25 cellular contexts compared by ENCODE assay signal in the genomic region with DNA sequence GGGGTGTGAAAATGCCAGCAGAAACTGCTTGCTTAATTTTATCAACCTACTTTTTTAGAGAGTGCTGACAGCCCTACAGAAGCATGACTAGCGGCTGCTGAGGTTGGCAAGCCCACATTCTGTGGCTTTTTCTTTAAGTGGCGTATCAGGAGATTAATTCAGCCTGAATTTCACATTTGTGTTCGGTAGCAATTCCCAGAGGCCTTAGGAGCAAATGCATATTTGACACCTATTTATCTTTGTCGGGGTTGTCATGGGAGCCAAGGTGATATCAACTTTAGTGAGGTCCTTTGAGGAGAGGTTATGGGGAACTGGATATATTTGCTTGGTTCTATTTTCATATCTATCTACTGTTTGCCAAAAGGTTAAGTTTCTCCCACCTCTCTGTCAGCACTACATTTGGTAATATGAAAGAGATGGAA.
DNase-seq lines count a peak whose midpoint lies in the region; ATAC-seq, FAIRE-seq and TF ChIP-seq lines count a peak whose summit lies in the region.
"Had no signal": no experiment of that assay in that cellular context is flagged by ENCODE, and none has a peak within 500 bp of the region (broad histone marks: within the 10 kb centered on the region; RNA-seq: fewer than 3 reads in every experiment).

No MANE protein-coding gene starts in this region.

- H3K4me3 ChIP-seq in right atrium auricular region (no peak overlapping the region), astrocyte (ENCODE audit: insufficient read depth, low read depth, low read length) (no peak overlapping the region), skeletal muscle tissue (ENCODE audit: low read length in 3 of 3) (peak overlapping the region; percentile 6 to 39 (median 10))
- H3K4me3 ChIP-seq: thoracic aorta, uterus had no signal

- no peak overlapping the region for H3K27ac Mint-ChIP-seq in astrocyte (ENCODE audit: unreplicated experiment)
- no peak overlapping the region for H3K27ac Mint-ChIP-seq in activated naive CD8-positive, alpha-beta T cell treated with anti-CD3 and anti-CD28 coated beads for 36 hours
- H3K27ac Mint-ChIP-seq: CD8-positive, alpha-beta memory T cell; H9; T-helper 1 cell treated with Interleukin-12 subunit alpha and Interleukin-12 subunit beta and Interleukin-4 antibody, amounts not matched to agents 30 μg/mL and 1 μg/mL, for 36 hours had no signal

- H3K9me3 ChIP-seq in right atrium auricular region, result no peaks in the 10 kb centered on the region
- H3K9me3 ChIP-seq in astrocyte (ENCODE audit: insufficient read depth, low read depth, low read length), result no peaks in the 10 kb centered on the region
- no peaks in the 10 kb centered on the region for H3K9me3 ChIP-seq in skeletal muscle tissue (ENCODE audit: control insufficient read depth in 3 of 3, low read length in 3 of 3)
- H3K9me3 ChIP-seq: thoracic aorta, uterus had no signal

- no peaks in the 10 kb centered on the region for H3K36me3 Mint-ChIP-seq in astrocyte (ENCODE audit: low read depth, unreplicated experiment)
- no peaks in the 10 kb centered on the region for H3K36me3 Mint-ChIP-seq in activated naive CD8-positive, alpha-beta T cell treated with anti-CD3 and anti-CD28 coated beads for 36 hours
- H3K36me3 Mint-ChIP-seq: CD8-positive, alpha-beta memory T cell had no signal

- H3K27ac ChIP-seq in right atrium auricular region, result no peak overlapping the region
- no peak overlapping the region for H3K27ac ChIP-seq in astrocyte (ENCODE audit: low read depth, low read length)
- H3K27ac ChIP-seq in skeletal muscle tissue (ENCODE audit: low read depth, low read length), result peak overlapping the region; percentile 77
- H3K27ac ChIP-seq: thoracic aorta, uterus had no signal

- intact Hi-C loops in Right ventricle myocardium inferior (cut with DNase I) (loop anchor here (2.0 to 10.0 kb wide), 4 partner anchors 141 to 242 kb away; partner anchors contain the start of gene KCNJ2), left ventricle myocardium superior (cut with micrococcal nuclease) (no loop called here)

- H3K36me3 ChIP-seq in right atrium auricular region (no peaks in the 10 kb centered on the region), astrocyte (ENCODE audit: insufficient read depth, low read length) (no peaks in the 10 kb centered on the region), skeletal muscle tissue (ENCODE audit: control insufficient read depth in 3 of 3, insufficient read depth in 3 of 3, low read length in 3 of 3) (no peaks in the 10 kb centered on the region)
- H3K36me3 ChIP-seq: thoracic aorta, uterus had no signal

- no peak for DNase-seq in Right ventricle myocardium inferior (ENCODE audit: missing footprints)
- no peak for DNase-seq in right atrium auricular region (ENCODE audit: low spot score)
- peak; percentile 87 for DNase-seq in astrocyte (ENCODE audit: low read depth)
- DNase-seq in left ventricle myocardium superior, result peak; percentile 56
- DNase-seq in activated naive CD8-positive, alpha-beta T cell treated with anti-CD3 and anti-CD28 coated beads for 36 hours, result no peak
- DNase-seq: activated CD8-positive, alpha-beta memory T cell treated with anti-CD3 and anti-CD28 coated beads for 24 hours; activated naive CD4-positive, alpha-beta T cell; activated T-cell treated with anti-CD3 and anti-CD28 coated beads, Interleukin-2, amount 50 U/mL, for 4 hours; CD8-positive, alpha-beta memory T cell; DMS153; H9; mammary epithelial cell; NCI-H1105 treated with DMSO at 0.1 percent for 48 hours; NCI-H2171 treated with DMSO at 0.1 percent for 48 hours; NCI-H524 treated with DMSO at 0.1 percent for 48 hours; stimulated activated naive CD8-positive, alpha-beta T cell treated with anti-CD3 and anti-CD28 coated beads, Interleukin-15, Interleukin-2, amounts not matched to agents 100 U/mL and 50 U/mL, for 24 hours; uterus had no signal

- H3K9me3 Mint-ChIP-seq in astrocyte (ENCODE audit: unreplicated experiment), result no peaks in the 10 kb centered on the region
- H3K9me3 Mint-ChIP-seq in activated naive CD8-positive, alpha-beta T cell treated with anti-CD3 and anti-CD28 coated beads for 36 hours, result no peaks in the 10 kb centered on the region
- H3K9me3 Mint-ChIP-seq: activated T-cell treated with anti-CD3 and anti-CD28 coated beads, Interleukin-2, amount 50 U/mL, for 4 hours; H9; T-helper 1 cell treated with Interleukin-12 subunit alpha and Interleukin-12 subunit beta and Interleukin-4 antibody, amounts not matched to agents 30 μg/mL and 1 μg/mL, for 36 hours had no signal

- H3K79me2 ChIP-seq in astrocyte (ENCODE audit: insufficient read depth, low read length), result no peaks in the 10 kb centered on the region

- H3K4me3 Mint-ChIP-seq in astrocyte (ENCODE audit: unreplicated experiment), result no peak overlapping the region
- H3K4me3 Mint-ChIP-seq in activated naive CD8-positive, alpha-beta T cell treated with anti-CD3 and anti-CD28 coated beads for 36 hours, result no peak overlapping the region
- H3K4me3 Mint-ChIP-seq: activated T-cell treated with anti-CD3 and anti-CD28 coated beads, Interleukin-2, amount 50 U/mL, for 4 hours; CD8-positive, alpha-beta memory T cell; central memory CD8-positive, alpha-beta T cell; H9; T-helper 1 cell treated with Interleukin-12 subunit alpha and Interleukin-12 subunit beta and Interleukin-4 antibody, amounts not matched to agents 30 μg/mL and 1 μg/mL, for 36 hours had no signal

- H3K4me1 ChIP-seq in right atrium auricular region (peaks cover 0 to 6% of the 10 kb centered on the region in 2 donors), astrocyte (ENCODE audit: insufficient read depth, low read length) (peaks cover 25% of the 10 kb centered on the region), skeletal muscle tissue (ENCODE audit: control insufficient read depth in 3 of 3, insufficient read depth in 3 of 3, low read length in 3 of 3) (peaks cover 0 to 23% (median 10%) of the 10 kb centered on the region in 3 donors)
- H3K4me1 ChIP-seq: uterus had no signal

- no peaks in the 10 kb centered on the region for H3K27me3 Mint-ChIP-seq in astrocyte (ENCODE audit: low read depth, unreplicated experiment)
- H3K27me3 Mint-ChIP-seq in activated naive CD8-positive, alpha-beta T cell treated with anti-CD3 and anti-CD28 coated beads for 36 hours, result no peaks in the 10 kb centered on the region
- H3K27me3 Mint-ChIP-seq: central memory CD8-positive, alpha-beta T cell had no signal

- FAIRE-seq in astrocyte (lab: Jason Lieb, UNC), result no peak
- FAIRE-seq: A204.1, G401.6 had no signal

- H3K4me2 ChIP-seq in astrocyte (ENCODE audit: low read length), result no peak overlapping the region

- peaks cover 14% of the 10 kb centered on the region for H3K4me1 Mint-ChIP-seq in astrocyte (ENCODE audit: low read depth, unreplicated experiment)
- no peaks in the 10 kb centered on the region for H3K4me1 Mint-ChIP-seq in activated naive CD8-positive, alpha-beta T cell treated with anti-CD3 and anti-CD28 coated beads for 36 hours
- H3K4me1 Mint-ChIP-seq: CD8-positive, alpha-beta memory T cell; central memory CD8-positive, alpha-beta T cell had no signal

- H3K9ac ChIP-seq in astrocyte (ENCODE audit: low read length) (no peak overlapping the region), skeletal muscle tissue (ENCODE audit: low read depth in 1 of 3, low read length in 3 of 3) (peak overlapping the region in 2 of 3 donors; percentile 45 to 51)

- no peak overlapping the region for H2AFZ ChIP-seq in astrocyte (ENCODE audit: low read depth, low read length)

- ATAC-seq in Right ventricle myocardium inferior, result peak; percentile 96
- ATAC-seq in left ventricle myocardium superior, result peak; percentile 93
- no peak for ATAC-seq in GM18517 (IDR thresholded peaks at IDR 0.05; ENCODE audit: unreplicated experiment)
- ATAC-seq in GM18519 (IDR thresholded peaks at IDR 0.05; ENCODE audit: low FRiP score, unreplicated experiment), result no peak
- ATAC-seq: activated T-cell treated with anti-CD3 and anti-CD28 coated beads, Interleukin-2, amount 50 U/mL, for 4 hours; stimulated activated naive CD8-positive, alpha-beta T cell treated with anti-CD3 and anti-CD28 coated beads, Interleukin-15, Interleukin-2, amounts not matched to agents 100 U/mL and 50 U/mL, for 24 hours had no signal

- no peaks in the 10 kb centered on the region for H4K20me1 ChIP-seq in astrocyte (ENCODE audit: insufficient read depth, low read length)

- H3K27me3 ChIP-seq in right atrium auricular region (no peaks in the 10 kb centered on the region), astrocyte (ENCODE audit: insufficient read depth, low read length) (no peaks in the 10 kb centered on the region), skeletal muscle tissue (ENCODE audit: control insufficient read depth in 3 of 3, insufficient read depth in 3 of 3, low read length in 3 of 3) (no peaks in the 10 kb centered on the region)
- H3K27me3 ChIP-seq: uterus had no signal

- no peak for TF ChIP-seq CTCF in right atrium auricular region (IDR thresholded peaks at IDR 0.05)
- TF ChIP-seq CTCF in astrocyte (IDR thresholded peaks at IDR 0.05; ENCODE audit: insufficient read depth, low read depth, low read length), result no peak

Comparison
In these comparisons a context has a peak if more than half of its experiments do, and no peak if none do; other contexts are left out.
1. DNase-seq: peak in astrocyte (single experiment) and left ventricle myocardium superior (single experiment); none in Right ventricle myocardium inferior (single experiment), right atrium auricular region (single experiment) and activated naive CD8-positive, alpha-beta T cell treated with anti-CD3 and anti-CD28 coated beads for 36 hours (single experiment).
2. ATAC-seq: peak in Right ventricle myocardium inferior (single experiment) and left ventricle myocardium superior (single experiment); none in GM18517 (single experiment) and GM18519 (single experiment).
3. H3K4me3 ChIP-seq: peak in skeletal muscle tissue (3 of 3); none in right atrium auricular region (0 of 2) and astrocyte (single experiment).